ENCODE assay signal across 3 cellular contexts in the genomic region with DNA sequence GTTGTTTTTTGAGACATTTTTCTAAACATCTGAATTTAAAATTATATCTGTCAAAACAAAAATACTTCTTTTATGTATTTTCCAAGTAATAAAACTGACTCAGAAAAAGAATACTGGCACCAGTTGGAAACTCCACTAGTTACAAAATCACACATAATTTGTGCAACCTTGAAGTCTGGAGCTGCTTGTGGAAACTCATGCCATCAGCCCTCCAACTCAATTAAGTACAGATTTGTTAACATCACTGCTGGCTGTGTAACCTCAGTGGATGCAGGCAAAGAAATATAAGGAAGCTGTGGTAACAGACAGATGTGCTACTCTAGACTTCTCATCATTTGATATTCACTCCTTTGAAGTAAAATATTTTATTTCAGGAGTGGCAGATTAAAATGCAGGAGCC.
TF ChIP-seq lines count a peak whose summit lies in the region.

No MANE protein-coding gene starts in this region.

TF ChIP-seq in SK-N-SH, 30 proteins besides CTCF, POLR2A, EP300 and RAD21:
- TF ChIP-seq MXI1 (IDR thresholded peaks at IDR 0.05; ENCODE audit: low read depth, low read length) (no peak), TEAD4 (IDR thresholded peaks at IDR 0.05; ENCODE audit: borderline replicate concordance, insufficient read depth) (no peak), PBX3 (IDR thresholded peaks at IDR 0.05) (no peak)
TF ChIP-seq in SK-N-SH: peak in this region for 0.

TF ChIP-seq in SK-N-SH treated with all-trans-retinoic acid at 6 μM for 48 hours, 23 proteins besides CTCF, POLR2A, EP300 and RAD21:
- TF ChIP-seq ZFP3 (CRISPR knock-in tag; IDR thresholded peaks at IDR 0.05) (no peak), ESRRG (CRISPR knock-in tag; IDR thresholded peaks at IDR 0.05) (no peak), BACH2 (CRISPR knock-in tag; IDR thresholded peaks at IDR 0.05; ENCODE audit: borderline replicate concordance) (no peak), ISL1 (CRISPR knock-in tag; IDR thresholded peaks at IDR 0.05) (no peak), PPARA (CRISPR knock-in tag; IDR thresholded peaks at IDR 0.05; ENCODE audit: borderline replicate concordance) (no peak), ZNF70 (CRISPR knock-in tag; IDR thresholded peaks at IDR 0.05) (no peak), ZNF8 (CRISPR knock-in tag; IDR thresholded peaks at IDR 0.05) (no peak), ZC3H10 (CRISPR knock-in tag; IDR thresholded peaks at IDR 0.05) (no peak), GLIS3 (CRISPR knock-in tag; IDR thresholded peaks at IDR 0.05) (no peak)
- TF ChIP-seq, protein P1, sequence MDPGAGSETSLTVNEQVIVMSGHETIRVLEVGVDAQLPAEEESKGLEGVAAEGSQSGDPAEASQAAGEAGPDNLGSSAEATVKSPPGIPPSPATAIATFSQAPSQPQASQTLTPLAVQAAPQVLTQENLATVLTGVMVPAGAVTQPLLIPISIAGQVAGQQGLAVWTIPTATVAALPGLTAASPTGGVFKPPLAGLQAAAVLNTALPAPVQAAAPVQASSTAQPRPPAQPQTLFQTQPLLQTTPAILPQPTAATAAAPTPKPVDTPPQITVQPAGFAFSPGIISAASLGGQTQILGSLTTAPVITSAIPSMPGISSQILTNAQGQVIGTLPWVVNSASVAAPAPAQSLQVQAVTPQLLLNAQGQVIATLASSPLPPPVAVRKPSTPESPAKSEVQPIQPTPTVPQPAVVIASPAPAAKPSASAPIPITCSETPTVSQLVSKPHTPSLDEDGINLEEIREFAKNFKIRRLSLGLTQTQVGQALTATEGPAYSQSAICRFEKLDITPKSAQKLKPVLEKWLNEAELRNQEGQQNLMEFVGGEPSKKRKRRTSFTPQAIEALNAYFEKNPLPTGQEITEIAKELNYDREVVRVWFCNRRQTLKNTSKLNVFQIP (CRISPR knock-in tag; IDR thresholded peaks at IDR 0.05; ENCODE audit: borderline replicate concordance, low read depth): no peak

TF ChIP-seq in HepG2, 621 proteins besides CTCF, POLR2A, EP300 and RAD21:
- TF ChIP-seq SIX4 (CRISPR knock-in tag; IDR thresholded peaks at IDR 0.05) (no peak), ZNF264 (CRISPR knock-in tag; IDR thresholded peaks at IDR 0.05) (no peak), PAF1 (CRISPR knock-in tag; IDR thresholded peaks at IDR 0.05) (no peak), MAFK (conservative IDR thresholded peaks at IDR 0.05 in 1 of 2, IDR thresholded peaks at IDR 0.05 in 1 of 2; ENCODE audit: low read length in 2 of 2) (no peak), SKI (IDR thresholded peaks at IDR 0.05; ENCODE audit: partially characterized antibody) (no peak), SOX5 (CRISPR knock-in tag; IDR thresholded peaks at IDR 0.05; ENCODE audit: borderline replicate concordance) (no peak), HDAC6 (IDR thresholded peaks at IDR 0.05; ENCODE audit: low read depth, low read length) (no peak), ZMAT3 (CRISPR knock-in tag; conservative IDR thresholded peaks at IDR 0.05) (no peak), ZNF235 (CRISPR knock-in tag; IDR thresholded peaks at IDR 0.05; ENCODE audit: borderline replicate concordance) (no peak), GTF3A (CRISPR knock-in tag; conservative IDR thresholded peaks at IDR 0.05) (no peak), TCF7L2 (IDR thresholded peaks at IDR 0.05; ENCODE audit: low read depth, low read length) (no peak)
